In genomic region chr9:120369608-120370220, GRCh38 we compare ENCODE assay signal across 22 cellular contexts.
"Had no signal": no experiment of that assay in that cellular context is flagged by ENCODE, and none has a peak within 500 bp of the region (broad histone marks: within the 10 kb centered on the region; RNA-seq: fewer than 3 reads in every experiment).

No MANE protein-coding gene starts in this region.

- H3K36me3 ChIP-seq: brain microvascular endothelial cell, prostate gland, suprapubic skin, transverse colon, uterus had no signal

- H3K9me3 ChIP-seq: prostate gland, suprapubic skin, transverse colon, uterus had no signal

- H3K4me3 ChIP-seq: coronary artery, prostate gland, smooth muscle cell, suprapubic skin, transverse colon, uterus had no signal

- H3K4me1 ChIP-seq: foreskin keratinocyte, prostate gland, suprapubic skin, transverse colon, uterus had no signal

- H3K27me3 ChIP-seq: brain microvascular endothelial cell, foreskin keratinocyte, suprapubic skin, transverse colon, uterus had no signal

- ATAC-seq: activated CD4-positive, alpha-beta T cell treated with anti-CD3 and anti-CD28 coated beads for 36 hours; foreskin keratinocyte; left lobe of liver; stimulated activated naive CD8-positive, alpha-beta T cell treated with anti-CD3 and anti-CD28 coated beads, Interleukin-15, amount 100 ng/mL, for 72 hours; WTC11 had no signal

- H3K27ac ChIP-seq: brain microvascular endothelial cell, coronary artery, foreskin keratinocyte, prostate gland, suprapubic skin, transverse colon, uterus had no signal

- DNase-seq: activated CD4-positive, alpha-beta T cell treated with anti-CD3 and anti-CD28 coated beads for 36 hours; activated CD4-positive, alpha-beta T cell treated with anti-CD3 and anti-CD28 coated beads, Interleukin-2, amount 50 U/mL, for 48 hours; activated naive CD4-positive, alpha-beta T cell treated with Interleukin-2 at 50 U/mL for 16 hours; activated naive CD8-positive, alpha-beta T cell treated with anti-CD3 and anti-CD28 coated beads, Interleukin-2, amount 10 ng/mL, durations not matched to agents 7 days and 5 days; activated T-cell treated with anti-CD3 and anti-CD28 coated beads for 4 hours; brain microvascular endothelial cell; foreskin keratinocyte; glutamatergic neuron; hippocampal formation; mammary epithelial cell; naive B cell; stimulated activated CD4-positive, alpha-beta T cell treated with anti-CD3 and anti-CD28 coated beads, Interleukin-4, amount 100 ng/mL, for 1 hour; stimulated activated naive CD8-positive, alpha-beta T cell treated with anti-CD3 and anti-CD28 coated beads, Interleukin-15, amount 100 ng/mL, for 72 hours; SW 1271; transverse colon; uterus had no signal
